In genomic region chr19:5864725-5865486, GRCh38 we compare ENCODE assay signal across 16 cellular contexts. TPM values are rescaled to one million over a fixed set of nuclear protein-coding genes. Genes with fewer than 3 reads are reported as not detected.
DNase-seq lines count a peak whose midpoint lies in the region; ATAC-seq, FAIRE-seq and TF ChIP-seq lines count a peak whose summit lies in the region.
"Had no signal": no experiment of that assay in that cellular context is flagged by ENCODE, and none has a peak within 500 bp of the region (broad histone marks: within the 10 kb centered on the region; RNA-seq: fewer than 3 reads in every experiment).

No MANE protein-coding gene starts in this region.

- CTCF ChIA-PET in activated CD4-positive, alpha-beta T cell treated with anti-CD3 and anti-CD28 coated beads for 36 hours (lab: Charles Lee), result interaction anchor here (1.6 kb wide), 1 partner anchor 61 kb away, joined by 6 read pairs; no protein-coding TSS in a partner anchor
- CTCF ChIA-PET in H1 (lab: Charles Lee; ENCODE audit: partially characterized antibody), result interaction anchor here (1.0 to 1.7 kb wide), 4 partner anchors 9 to 61 kb away, joined by 3 to 4 read pairs (median 4); partner anchors contain the start of gene FUT3

- POLR2A ChIA-PET in activated CD4-positive, alpha-beta T cell treated with anti-CD3 and anti-CD28 coated beads for 36 hours (lab: Charles Lee), result no interaction called here
- POLR2A ChIA-PET in H1 (lab: Charles Lee; ENCODE audit: partially characterized antibody), result interaction anchor here (2.1 kb wide), 2 partner anchors 26 to 36 kb away, joined by 6 to 7 read pairs; no protein-coding TSS in a partner anchor

- peak overlapping the region; percentile 69 for H3K4ac ChIP-seq in H1 (replicated peaks; ENCODE audit: insufficient read length, low read depth, low read length)

- no peak for TF ChIP-seq EP300 in H1 (IDR thresholded peaks at IDR 0.05; ENCODE audit: borderline replicate concordance in 1 of 2, low read depth in 2 of 2, low read length in 2 of 2)

- 98% methylated on average over 14 of the region's 14 CpGs; no CpG with 5 or more reads in 1 of the 2 experiments for whole genome bisulfite sequencing in H1 (ENCODE audit: extremely low coverage in 1 of 2, insufficient coverage in 1 of 2, insufficient read length in 1 of 2, insufficient replicate concordance in 2 of 2, low coverage in 1 of 2, low lambda C conversion rate in 2 of 2, missing lambda C conversion rate in 1 of 2), 2 experiments
- WGBS in testis, 2 donors, result 82 to 95% methylated on average over 4 to 14 of the region's 14 CpGs

- H3K9ac ChIP-seq in H1 (replicated peaks in 1 of 4; ENCODE audit: extremely low read depth in 1 of 4, low read depth in 3 of 4, low read length in 3 of 4), result no peak overlapping the region

- peak overlapping the region; percentile 65 for H4K91ac ChIP-seq in H1 (replicated peaks; ENCODE audit: insufficient read length, low read length)

- TF ChIP-seq POLR2A in H1 (IDR thresholded peaks at IDR 0.05; ENCODE audit: control extremely low read depth in 1 of 2, low read depth in 2 of 2, low read length in 2 of 2) (no peak), testis (IDR thresholded peaks at IDR 0.05) (no peak)

- no peak overlapping the region for H3K4me3 Mint-ChIP-seq in activated CD4-positive, alpha-beta T cell treated with anti-CD3 and anti-CD28 coated beads, Interleukin-2, amount 10 ng/mL, durations not matched to agents 24 days and 14 days
- no peak overlapping the region for H3K4me3 Mint-ChIP-seq in activated CD4-positive, alpha-beta T cell treated with anti-CD3 and anti-CD28 coated beads for 36 hours

- intact Hi-C loops in activated CD4-positive, alpha-beta T cell treated with anti-CD3 and anti-CD28 coated beads, Interleukin-2, amount 10 ng/mL, durations not matched to agents 24 days and 14 days (cut with micrococcal nuclease), result no loop called here
- intact Hi-C loops in activated CD4-positive, alpha-beta T cell treated with anti-CD3 and anti-CD28 coated beads for 36 hours (cut with DNase I, micrococcal nuclease), result no loop called here
- intact Hi-C loops in testis (cut with DNase I; ENCODE audit: low total_unique reads), result no loop called here
- intact Hi-C loops in posterior cingulate gyrus (cut with DNase I), result no loop called here

- no peak overlapping the region for H3K4me2 ChIP-seq in H1 (ENCODE audit: insufficient read depth in 1 of 2, low read depth in 2 of 2, low read length in 2 of 2)
- H3K4me2 ChIP-seq: hepatocyte had no signal

- no peaks in the 10 kb centered on the region for H3K27me3 Mint-ChIP-seq in activated CD4-positive, alpha-beta T cell treated with anti-CD3 and anti-CD28 coated beads, Interleukin-2, amount 10 ng/mL, durations not matched to agents 24 days and 14 days
- peaks cover 2% of the 10 kb centered on the region for H3K27me3 Mint-ChIP-seq in activated CD4-positive, alpha-beta T cell treated with anti-CD3 and anti-CD28 coated beads for 36 hours

- no peak overlapping the region for H4K5ac ChIP-seq in H1 (ENCODE audit: insufficient read length, low read depth, low read length)

- H3K27me3 ChIP-seq in H1 (replicated peaks in 1 of 4; ENCODE audit: control insufficient read depth in 3 of 4, extremely low read depth in 1 of 4, insufficient read depth in 3 of 4, low read length in 3 of 4), result peaks cover 0 to 2% (median 1%) of the 10 kb centered on the region in 4 experiments; a peak in 2 of 7 replicates
- no peaks in the 10 kb centered on the region for H3K27me3 ChIP-seq in testis
- H3K27me3 ChIP-seq: hepatocyte had no signal

- 0 out of 2 replicates have a peak overlapping the region, but pooled peaks have one; percentile 5 for H2BK5ac ChIP-seq in H1 (ENCODE audit: low read depth, low read length)

- peak overlapping the region; percentile 24 for H3K27ac Mint-ChIP-seq in activated CD4-positive, alpha-beta T cell treated with anti-CD3 and anti-CD28 coated beads, Interleukin-2, amount 10 ng/mL, durations not matched to agents 24 days and 14 days
- H3K27ac Mint-ChIP-seq in activated CD4-positive, alpha-beta T cell treated with anti-CD3 and anti-CD28 coated beads for 36 hours, result no peak overlapping the region

- H3K9me3 ChIP-seq in H1 (ENCODE audit: insufficient read depth in 2 of 2, low read depth in 1 of 2, low read length in 1 of 2) (no peaks in the 10 kb centered on the region), testis (no peaks in the 10 kb centered on the region)

- no peak; a peak in 1 of 4 replicates for TF ChIP-seq RAD21 in H1 (IDR thresholded peaks at IDR 0.05 in 1 of 2, conservative IDR thresholded peaks at IDR 0.05 in 1 of 2; ENCODE audit: low read depth in 2 of 2, low read length in 2 of 2)

- H3K79me2 ChIP-seq in H1 (ENCODE audit: control insufficient read depth in 1 of 2, insufficient read depth in 2 of 2, low read length in 2 of 2), result no peaks in the 10 kb centered on the region
- H3K79me2 ChIP-seq: hepatocyte had no signal

- TF ChIP-seq CTCF in H1 (IDR thresholded peaks at IDR 0.05; ENCODE audit: control extremely low read depth in 1 of 3, insufficient read depth in 1 of 3, low read depth in 1 of 3, low read length in 3 of 3) (peak in 2 of 3 experiments; percentile 21 to 35; a peak in 3 of 4 replicates), testis (IDR thresholded peaks at IDR 0.05) (peak in 2 of 3 experiments; percentile 13 to 27)

- no peaks in the 10 kb centered on the region for H3K4me1 Mint-ChIP-seq in activated CD4-positive, alpha-beta T cell treated with anti-CD3 and anti-CD28 coated beads, Interleukin-2, amount 10 ng/mL, durations not matched to agents 24 days and 14 days
- no peaks in the 10 kb centered on the region for H3K4me1 Mint-ChIP-seq in activated CD4-positive, alpha-beta T cell treated with anti-CD3 and anti-CD28 coated beads for 36 hours

- no peak overlapping the region for H3K23ac ChIP-seq in H1 (ENCODE audit: insufficient read length)

- no peaks in the 10 kb centered on the region for H3K79me1 ChIP-seq in H1 (ENCODE audit: low read depth, low read length)

- no peak for DNase-seq in activated CD4-positive, alpha-beta T cell treated with anti-CD3 and anti-CD28 coated beads, Interleukin-2, amount 10 ng/mL, durations not matched to agents 24 days and 14 days
- DNase-seq in activated CD4-positive, alpha-beta T cell treated with anti-CD3 and anti-CD28 coated beads for 36 hours, result no peak
- DNase-seq in H1 (ENCODE audit: low read depth in 1 of 2, low spot score in 2 of 2), result no peak
- no peak for DNase-seq in testis
- DNase-seq in posterior cingulate gyrus, result no peak
- no peak for DNase-seq in DMS 273 (lab: John Stamatoyannopoulos, UW; ENCODE audit: unreplicated experiment)
- DNase-seq: 8988T; activated CD8-positive, alpha-beta memory T cell treated with anti-CD3 and anti-CD28 coated beads, Interleukin-2, amount 50 U/mL, for 48 hours; DMS153; NCI-H187; NCI-H774; Right ventricle myocardium superior; stimulated activated CD4-positive, alpha-beta T cell treated with anti-CD3 and anti-CD28 coated beads, Interleukin-4, amount 100 ng/mL, for 1 hour had no signal

- H3K9me3 Mint-ChIP-seq in activated CD4-positive, alpha-beta T cell treated with anti-CD3 and anti-CD28 coated beads, Interleukin-2, amount 10 ng/mL, durations not matched to agents 24 days and 14 days, result no peaks in the 10 kb centered on the region
- H3K9me3 Mint-ChIP-seq in activated CD4-positive, alpha-beta T cell treated with anti-CD3 and anti-CD28 coated beads for 36 hours (ENCODE audit: low read depth), result no peaks in the 10 kb centered on the region

- H4K20me1 ChIP-seq in H1 (replicated peaks in 1 of 2; ENCODE audit: control insufficient read depth in 1 of 2, insufficient read depth in 2 of 2, low read length in 2 of 2), result no peaks in the 10 kb centered on the region

- no peak for ATAC-seq in activated CD4-positive, alpha-beta T cell treated with anti-CD3 and anti-CD28 coated beads for 36 hours

- no peaks in the 10 kb centered on the region for H3K23me2 ChIP-seq in H1 (ENCODE audit: low read depth, low read length)

- peak overlapping the region; percentile 43 for H2BK120ac ChIP-seq in H1 (replicated peaks; ENCODE audit: low read depth, low read length)

- H3K36me3 ChIP-seq in H1 (ENCODE audit: control insufficient read depth in 2 of 4, insufficient read depth in 4 of 4, low read length in 3 of 4) (no peaks in the 10 kb centered on the region), testis (ENCODE audit: low read depth, missing control alignments) (no peaks in the 10 kb centered on the region)

- no peaks in the 10 kb centered on the region for H3K36me3 Mint-ChIP-seq in activated CD4-positive, alpha-beta T cell treated with anti-CD3 and anti-CD28 coated beads, Interleukin-2, amount 10 ng/mL, durations not matched to agents 24 days and 14 days (ENCODE audit: low read depth)
- no peaks in the 10 kb centered on the region for H3K36me3 Mint-ChIP-seq in activated CD4-positive, alpha-beta T cell treated with anti-CD3 and anti-CD28 coated beads for 36 hours (ENCODE audit: low read depth)

- no peak overlapping the region for H3K18ac ChIP-seq in H1 (ENCODE audit: extremely low read depth, low read length)

- H3K4me3 ChIP-seq in H1 (ENCODE audit: extremely low read depth in 1 of 4, insufficient read depth in 2 of 4, low read depth in 3 of 4, low read length in 4 of 4), result no peak overlapping the region
- H3K4me3 ChIP-seq in testis, result no peak overlapping the region
- H3K4me3 ChIP-seq: hepatocyte had no signal

- no peak overlapping the region for H3K14ac ChIP-seq in H1 (ENCODE audit: insufficient read length)

- no peak overlapping the region for H4K8ac ChIP-seq in H1 (ENCODE audit: extremely low read depth, insufficient read depth, low read length)

- no peak overlapping the region; the same call in 1 of the 2 replicates for H2AK5ac ChIP-seq in H1 (ENCODE audit: low read depth, low read length)

- H2BK12ac ChIP-seq in H1 (ENCODE audit: low read depth, low read length), result 0 out of 2 replicates have a peak overlapping the region, but pooled peaks have one; percentile 50

- H2BK20ac ChIP-seq in H1 (ENCODE audit: low read length), result no peak overlapping the region

- H3K56ac ChIP-seq in H1 (replicated peaks; ENCODE audit: insufficient read length, low read depth, low read length), result no peak overlapping the region

- H3K27ac ChIP-seq in H1 (ENCODE audit: low read depth, low read length) (no peak overlapping the region), testis (no peak overlapping the region)
- H3K27ac ChIP-seq: hepatocyte had no signal

- H2AFZ ChIP-seq in H1 (ENCODE audit: low read length), result no peak overlapping the region
- H2AFZ ChIP-seq: hepatocyte had no signal

- no peak overlapping the region for H2BK15ac ChIP-seq in H1 (ENCODE audit: low read length)

- H3K4me1 ChIP-seq in H1 (replicated peaks in 1 of 4; ENCODE audit: control insufficient read depth in 3 of 4, insufficient read depth in 4 of 4, low read length in 3 of 4), result no peaks in the 10 kb centered on the region; a peak in 1 of 7 replicates
- no peaks in the 10 kb centered on the region for H3K4me1 ChIP-seq in testis

- no peak for FAIRE-seq in H1 (lab: Jason Lieb, UNC)
- FAIRE-seq: H54 had no signal

RNA-seq across cellular contexts. Expression of gene FUT5, which starts 5.4 kb away (rescaled TPM):
- not detected in 2 replicates for total RNA-seq in activated CD4-positive, alpha-beta T cell treated with anti-CD3 and anti-CD28 coated beads, Interleukin-2, amount 10 ng/mL, durations not matched to agents 24 days and 14 days
- under 1 TPM in 1 of 2 experiments, not detected in 1; 0.09 TPM for total RNA-seq in activated CD4-positive, alpha-beta T cell treated with anti-CD3 and anti-CD28 coated beads for 36 hours
- total RNA-seq in H1 (2021; fragmentation: NEBNext Ultra II Directional; extraction: Animal tissue kit (Norgen Biotek cat#: 25700)), result not detected in 2 replicates
- polyA plus RNA-seq in H1 (2011; rRNA removed) (not detected in 2 replicates), testis (ENCODE audit: insufficient read depth, low read depth, low replicate concordance) (0.20 TPM)
- polyA plus RNA-seq in H1 (2011; cell fraction: cytosol; rRNA removed), result not detected
- polyA plus RNA-seq in H1 (2011; cell fraction: nucleus; rRNA removed), result not detected
- polyA plus RNA-seq in H1 (2012, experiment 1 of 2), result not detected in 4 replicates
- polyA plus RNA-seq in H1 (2012, experiment 2 of 2), result not detected
- polyA plus RNA-seq in H1 (2013, experiment 1 of 2), result not detected
- polyA plus RNA-seq in H1 (2013, experiment 2 of 2), result not detected
- polyA minus RNA-seq in H1 (2011; rRNA and poly(A)+ RNA removed), result 0.50 TPM in 1 of 2 replicates, not detected in the other
- not detected for polyA minus RNA-seq in H1 (2011; cell fraction: cytosol; rRNA and poly(A)+ RNA removed)
- polyA minus RNA-seq in H1 (2011; cell fraction: nucleus; rRNA and poly(A)+ RNA removed), result not detected
- total RNA-seq in testis, result 1 to 10 TPM in 1 of 2 donors, under 1 TPM in 1; 0.87 to 1.1 TPM
- total RNA-seq: hepatocyte, lung microvascular endothelial cell, Right ventricle myocardium superior had no signal
- polyA plus RNA-seq: hepatocyte had no signal

RNA-seq across cellular contexts. Expression of gene FUT3, which starts 13.7 kb away (rescaled TPM):
- total RNA-seq in activated CD4-positive, alpha-beta T cell treated with anti-CD3 and anti-CD28 coated beads, Interleukin-2, amount 10 ng/mL, durations not matched to agents 24 days and 14 days, result not detected in 2 replicates
- total RNA-seq in activated CD4-positive, alpha-beta T cell treated with anti-CD3 and anti-CD28 coated beads for 36 hours, result not detected
- total RNA-seq in H1 (2021; fragmentation: NEBNext Ultra II Directional; extraction: Animal tissue kit (Norgen Biotek cat#: 25700)), result 0.40 and 0.63 TPM in 2 replicates
- 0.15 and 0.41 TPM in 2 replicates for polyA plus RNA-seq in H1 (2011; rRNA removed)
- polyA plus RNA-seq in H1 (2011; cell fraction: cytosol; rRNA removed), result 0.23 TPM
- polyA plus RNA-seq in H1 (2011; cell fraction: nucleus; rRNA removed), result 0.17 TPM
- polyA plus RNA-seq in H1 (2012, experiment 1 of 2), result 0.12 to 0.35 TPM (median 0.15 TPM) in 4 replicates
- polyA plus RNA-seq in H1 (2012, experiment 2 of 2), result 0.13 TPM
- polyA plus RNA-seq in H1 (2013, experiment 1 of 2), result 0.51 TPM
- polyA plus RNA-seq in H1 (2013, experiment 2 of 2), result 0.42 TPM
- polyA minus RNA-seq in H1 (2011; rRNA and poly(A)+ RNA removed), result 0.49 TPM in 1 of 2 replicates, not detected in the other
- polyA minus RNA-seq in H1 (2011; cell fraction: cytosol; rRNA and poly(A)+ RNA removed), result not detected
- polyA minus RNA-seq in H1 (2011; cell fraction: nucleus; rRNA and poly(A)+ RNA removed), result not detected
- total RNA-seq in testis, result 1 to 10 TPM; 1.1 to 4.4 TPM
- 3.5 TPM for polyA plus RNA-seq in testis (ENCODE audit: insufficient read depth, low read depth, low replicate concordance)
- total RNA-seq: hepatocyte, lung microvascular endothelial cell, Right ventricle myocardium superior had no signal

RNA-seq across cellular contexts. Expression of gene FUT6, which starts 25.4 kb away (rescaled TPM):
- not detected in 2 replicates for total RNA-seq in activated CD4-positive, alpha-beta T cell treated with anti-CD3 and anti-CD28 coated beads, Interleukin-2, amount 10 ng/mL, durations not matched to agents 24 days and 14 days
- total RNA-seq in activated CD4-positive, alpha-beta T cell treated with anti-CD3 and anti-CD28 coated beads for 36 hours, result not detected
- not detected in 2 replicates for total RNA-seq in H1 (2021; fragmentation: NEBNext Ultra II Directional; extraction: Animal tissue kit (Norgen Biotek cat#: 25700))
- polyA plus RNA-seq in H1 (2011; rRNA removed) (not detected in 2 replicates), testis (ENCODE audit: insufficient read depth, low read depth, low replicate concordance) (0.84 TPM)
- not detected for polyA plus RNA-seq in H1 (2011; cell fraction: cytosol; rRNA removed)
- polyA plus RNA-seq in H1 (2011; cell fraction: nucleus; rRNA removed), result not detected
- 0.08 TPM in 1 of 4 replicates, not detected in the others for polyA plus RNA-seq in H1 (2012, experiment 1 of 2)
- polyA plus RNA-seq in H1 (2012, experiment 2 of 2), result not detected
- 0.02 TPM for polyA plus RNA-seq in H1 (2013, experiment 1 of 2)
- polyA plus RNA-seq in H1 (2013, experiment 2 of 2), result not detected
- polyA minus RNA-seq in H1 (2011; rRNA and poly(A)+ RNA removed), result not detected in 2 replicates
- polyA minus RNA-seq in H1 (2011; cell fraction: cytosol; rRNA and poly(A)+ RNA removed), result not detected
- not detected for polyA minus RNA-seq in H1 (2011; cell fraction: nucleus; rRNA and poly(A)+ RNA removed)
- total RNA-seq in testis, result under 1 TPM; 0.19 to 0.39 TPM
- total RNA-seq: lung microvascular endothelial cell, Right ventricle myocardium superior had no signal
- polyA plus RNA-seq: hepatocyte had no signal

RNA-seq across cellular contexts. Expression of gene NDUFA11, which starts 38.7 kb away (rescaled TPM):
- 237 and 251 TPM in 2 replicates for total RNA-seq in activated CD4-positive, alpha-beta T cell treated with anti-CD3 and anti-CD28 coated beads, Interleukin-2, amount 10 ng/mL, durations not matched to agents 24 days and 14 days
- total RNA-seq in activated CD4-positive, alpha-beta T cell treated with anti-CD3 and anti-CD28 coated beads for 36 hours, result 100 to 1,000 TPM; 175 to 213 TPM
- 205 and 206 TPM in 2 replicates for total RNA-seq in H1 (2021; fragmentation: NEBNext Ultra II Directional; extraction: Animal tissue kit (Norgen Biotek cat#: 25700))
- polyA plus RNA-seq in H1 (2011; rRNA removed) (1,037 and 1,353 TPM in 2 replicates), testis (ENCODE audit: insufficient read depth, low read depth, low replicate concordance) (170 TPM)
- 521 TPM for polyA plus RNA-seq in H1 (2011; cell fraction: cytosol; rRNA removed)
- polyA plus RNA-seq in H1 (2011; cell fraction: nucleus; rRNA removed), result 400 TPM
- polyA plus RNA-seq in H1 (2012, experiment 1 of 2), result 90.6 to 331 TPM (median 298 TPM) in 4 replicates
- polyA plus RNA-seq in H1 (2012, experiment 2 of 2), result 720 TPM
- polyA plus RNA-seq in H1 (2013, experiment 1 of 2), result 258 TPM
- polyA plus RNA-seq in H1 (2013, experiment 2 of 2), result 272 TPM
- 28.0 and 42.3 TPM in 2 replicates for polyA minus RNA-seq in H1 (2011; rRNA and poly(A)+ RNA removed)
- polyA minus RNA-seq in H1 (2011; cell fraction: cytosol; rRNA and poly(A)+ RNA removed), result 42.3 TPM
- polyA minus RNA-seq in H1 (2011; cell fraction: nucleus; rRNA and poly(A)+ RNA removed), result 35.8 TPM
- 100 to 1,000 TPM; 167 to 194 TPM for total RNA-seq in testis

RNA-seq across cellular contexts. Expression of gene VMAC, which starts 39.8 kb away (rescaled TPM):
- 2.7 and 3.2 TPM in 2 replicates for total RNA-seq in activated CD4-positive, alpha-beta T cell treated with anti-CD3 and anti-CD28 coated beads, Interleukin-2, amount 10 ng/mL, durations not matched to agents 24 days and 14 days
- total RNA-seq in activated CD4-positive, alpha-beta T cell treated with anti-CD3 and anti-CD28 coated beads for 36 hours, result 1 to 10 TPM; 2.3 to 2.8 TPM
- 1.2 and 1.3 TPM in 2 replicates for total RNA-seq in H1 (2021; fragmentation: NEBNext Ultra II Directional; extraction: Animal tissue kit (Norgen Biotek cat#: 25700))
- polyA plus RNA-seq in H1 (2011; rRNA removed) (2.2 and 3.9 TPM in 2 replicates), testis (ENCODE audit: insufficient read depth, low read depth, low replicate concordance) (3.4 TPM)
- polyA plus RNA-seq in H1 (2011; cell fraction: cytosol; rRNA removed), result 3.9 TPM
- 5.9 TPM for polyA plus RNA-seq in H1 (2011; cell fraction: nucleus; rRNA removed)
- 1.3 to 2.1 TPM (median 1.8 TPM) in 4 replicates for polyA plus RNA-seq in H1 (2012, experiment 1 of 2)
- polyA plus RNA-seq in H1 (2012, experiment 2 of 2), result 1.1 TPM
- 1.2 TPM for polyA plus RNA-seq in H1 (2013, experiment 1 of 2)
- polyA plus RNA-seq in H1 (2013, experiment 2 of 2), result 1.5 TPM
- 0.56 and 1.1 TPM in 2 replicates for polyA minus RNA-seq in H1 (2011; rRNA and poly(A)+ RNA removed)
- polyA minus RNA-seq in H1 (2011; cell fraction: cytosol; rRNA and poly(A)+ RNA removed), result 2.6 TPM
- 2.6 TPM for polyA minus RNA-seq in H1 (2011; cell fraction: nucleus; rRNA and poly(A)+ RNA removed)
- total RNA-seq in testis, result 1 to 10 TPM; 7.4 to 7.7 TPM
